1 cellular context compared by ENCODE assay signal in the genomic region with DNA sequence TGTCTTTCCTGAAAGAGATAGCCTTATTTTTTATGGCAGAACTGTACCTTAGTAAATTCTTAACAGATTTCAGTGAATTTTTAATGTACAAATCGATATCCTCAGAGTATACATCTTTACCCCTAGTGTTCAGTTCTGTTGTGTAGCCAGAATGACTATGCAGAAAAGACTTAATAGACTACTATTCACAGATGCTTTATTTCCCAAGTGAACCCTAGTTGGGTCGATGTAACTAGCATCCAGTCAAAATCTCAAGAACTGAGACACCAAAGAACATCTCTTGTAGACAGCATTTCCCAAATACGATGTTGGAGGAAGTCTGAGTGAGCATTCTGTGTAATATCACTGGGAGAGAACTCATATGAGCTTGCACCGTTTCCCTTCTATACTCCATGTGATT.
TF ChIP-seq lines count a peak whose summit lies in the region.

No MANE protein-coding gene starts in this region.

TF ChIP-seq in HepG2, 621 proteins besides CTCF, POLR2A, EP300 and RAD21:
- TF ChIP-seq ERF (CRISPR knock-in tag; IDR thresholded peaks at IDR 0.05) (no peak), RBFOX2 (IDR thresholded peaks at IDR 0.05; ENCODE audit: low read depth, low read length) (peak; percentile 54; the same call in 1 of the 2 replicates), ZNF569 (CRISPR knock-in tag; IDR thresholded peaks at IDR 0.05; ENCODE audit: borderline replicate concordance) (no peak), NFE2L2 (IDR thresholded peaks at IDR 0.05; ENCODE audit: low read length) (peak; percentile 80), TMF1 (CRISPR knock-in tag; IDR thresholded peaks at IDR 0.05; ENCODE audit: low read depth) (no peak), ZFYVE20 (CRISPR knock-in tag; IDR thresholded peaks at IDR 0.05; ENCODE audit: borderline replicate concordance, low read depth) (no peak), ZNF432 (CRISPR knock-in tag; IDR thresholded peaks at IDR 0.05; ENCODE audit: borderline replicate concordance) (no peak), ZNF674 (CRISPR knock-in tag; IDR thresholded peaks at IDR 0.05; ENCODE audit: low read depth) (no peak), CREB1 (IDR thresholded peaks at IDR 0.05) (no peak), CREB1 (CRISPR knock-in tag; IDR thresholded peaks at IDR 0.05) (no peak), ZNF136 (CRISPR knock-in tag; IDR thresholded peaks at IDR 0.05; ENCODE audit: low read depth) (no peak), ZNF580 (CRISPR knock-in tag; IDR thresholded peaks at IDR 0.05; ENCODE audit: borderline replicate concordance, low read depth) (no peak), PHF21A (CRISPR knock-in tag; IDR thresholded peaks at IDR 0.05) (0 out of 2 replicates have a peak, but pooled peaks have one; percentile 18), DNMT3B (CRISPR knock-in tag; conservative IDR thresholded peaks at IDR 0.05) (no peak), AFF4 (CRISPR knock-in tag; IDR thresholded peaks at IDR 0.05) (peak; percentile 84; the same call in 1 of the 2 replicates), KDM4B (CRISPR knock-in tag; IDR thresholded peaks at IDR 0.05) (no peak), NCOR1 (IDR thresholded peaks at IDR 0.05; ENCODE audit: borderline replicate concordance, low read length) (no peak), NFE2 (CRISPR knock-in tag; IDR thresholded peaks at IDR 0.05) (peak; percentile 60; the same call in 1 of the 2 replicates)
- TF ChIP-seq, protein P1, sequence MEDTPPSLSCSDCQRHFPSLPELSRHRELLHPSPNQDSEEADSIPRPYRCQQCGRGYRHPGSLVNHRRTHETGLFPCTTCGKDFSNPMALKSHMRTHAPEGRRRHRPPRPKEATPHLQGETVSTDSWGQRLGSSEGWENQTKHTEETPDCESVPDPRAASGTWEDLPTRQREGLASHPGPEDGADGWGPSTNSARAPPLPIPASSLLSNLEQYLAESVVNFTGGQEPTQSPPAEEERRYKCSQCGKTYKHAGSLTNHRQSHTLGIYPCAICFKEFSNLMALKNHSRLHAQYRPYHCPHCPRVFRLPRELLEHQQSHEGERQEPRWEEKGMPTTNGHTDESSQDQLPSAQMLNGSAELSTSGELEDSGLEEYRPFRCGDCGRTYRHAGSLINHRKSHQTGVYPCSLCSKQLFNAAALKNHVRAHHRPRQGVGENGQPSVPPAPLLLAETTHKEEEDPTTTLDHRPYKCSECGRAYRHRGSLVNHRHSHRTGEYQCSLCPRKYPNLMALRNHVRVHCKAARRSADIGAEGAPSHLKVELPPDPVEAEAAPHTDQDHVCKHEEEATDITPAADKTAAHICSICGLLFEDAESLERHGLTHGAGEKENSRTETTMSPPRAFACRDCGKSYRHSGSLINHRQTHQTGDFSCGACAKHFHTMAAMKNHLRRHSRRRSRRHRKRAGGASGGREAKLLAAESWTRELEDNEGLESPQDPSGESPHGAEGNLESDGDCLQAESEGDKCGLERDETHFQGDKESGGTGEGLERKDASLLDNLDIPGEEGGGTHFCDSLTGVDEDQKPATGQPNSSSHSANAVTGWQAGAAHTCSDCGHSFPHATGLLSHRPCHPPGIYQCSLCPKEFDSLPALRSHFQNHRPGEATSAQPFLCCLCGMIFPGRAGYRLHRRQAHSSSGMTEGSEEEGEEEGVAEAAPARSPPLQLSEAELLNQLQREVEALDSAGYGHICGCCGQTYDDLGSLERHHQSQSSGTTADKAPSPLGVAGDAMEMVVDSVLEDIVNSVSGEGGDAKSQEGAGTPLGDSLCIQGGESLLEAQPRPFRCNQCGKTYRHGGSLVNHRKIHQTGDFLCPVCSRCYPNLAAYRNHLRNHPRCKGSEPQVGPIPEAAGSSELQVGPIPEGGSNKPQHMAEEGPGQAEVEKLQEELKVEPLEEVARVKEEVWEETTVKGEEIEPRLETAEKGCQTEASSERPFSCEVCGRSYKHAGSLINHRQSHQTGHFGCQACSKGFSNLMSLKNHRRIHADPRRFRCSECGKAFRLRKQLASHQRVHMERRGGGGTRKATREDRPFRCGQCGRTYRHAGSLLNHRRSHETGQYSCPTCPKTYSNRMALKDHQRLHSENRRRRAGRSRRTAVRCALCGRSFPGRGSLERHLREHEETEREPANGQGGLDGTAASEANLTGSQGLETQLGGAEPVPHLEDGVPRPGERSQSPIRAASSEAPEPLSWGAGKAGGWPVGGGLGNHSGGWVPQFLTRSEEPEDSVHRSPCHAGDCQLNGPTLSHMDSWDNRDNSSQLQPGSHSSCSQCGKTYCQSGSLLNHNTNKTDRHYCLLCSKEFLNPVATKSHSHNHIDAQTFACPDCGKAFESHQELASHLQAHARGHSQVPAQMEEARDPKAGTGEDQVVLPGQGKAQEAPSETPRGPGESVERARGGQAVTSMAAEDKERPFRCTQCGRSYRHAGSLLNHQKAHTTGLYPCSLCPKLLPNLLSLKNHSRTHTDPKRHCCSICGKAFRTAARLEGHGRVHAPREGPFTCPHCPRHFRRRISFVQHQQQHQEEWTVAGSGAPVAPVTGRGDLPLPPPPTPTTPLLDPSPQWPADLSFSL (CRISPR knock-in tag; IDR thresholded peaks at IDR 0.05), result no peak
- TF ChIP-seq, protein P2, sequence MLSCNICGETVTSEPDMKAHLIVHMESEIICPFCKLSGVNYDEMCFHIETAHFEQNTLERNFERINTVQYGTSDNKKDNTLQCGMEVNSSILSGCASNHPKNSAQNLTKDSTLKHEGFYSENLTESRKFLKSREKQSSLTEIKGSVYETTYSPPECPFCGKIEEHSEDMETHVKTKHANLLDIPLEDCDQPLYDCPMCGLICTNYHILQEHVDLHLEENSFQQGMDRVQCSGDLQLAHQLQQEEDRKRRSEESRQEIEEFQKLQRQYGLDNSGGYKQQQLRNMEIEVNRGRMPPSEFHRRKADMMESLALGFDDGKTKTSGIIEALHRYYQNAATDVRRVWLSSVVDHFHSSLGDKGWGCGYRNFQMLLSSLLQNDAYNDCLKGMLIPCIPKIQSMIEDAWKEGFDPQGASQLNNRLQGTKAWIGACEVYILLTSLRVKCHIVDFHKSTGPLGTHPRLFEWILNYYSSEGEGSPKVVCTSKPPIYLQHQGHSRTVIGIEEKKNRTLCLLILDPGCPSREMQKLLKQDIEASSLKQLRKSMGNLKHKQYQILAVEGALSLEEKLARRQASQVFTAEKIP (CRISPR knock-in tag; IDR thresholded peaks at IDR 0.05; ENCODE audit: borderline replicate concordance), result no peak
